In genomic region chr18:4007846-4008245, GRCh38 we compare ENCODE assay signal across 29 cellular contexts.
"Had no signal": no experiment of that assay in that cellular context is flagged by ENCODE, and none has a peak within 500 bp of the region (broad histone marks: within the 10 kb centered on the region; RNA-seq: fewer than 3 reads in every experiment).

No MANE protein-coding gene starts in this region.

- DNase-seq: colonic mucosa; cortex of kidney; dermis blood vessel endothelial cell; dorsolateral prefrontal cortex; effector CD4-positive, alpha-beta T cell; effector CD8-positive, alpha-beta T cell; effector memory CD4-positive, alpha-beta T cell; effector memory CD8-positive, alpha-beta T cell; endodermal cell; erythroblast; esophagus squamous epithelium; foreskin fibroblast; foreskin keratinocyte; foreskin melanocyte; gastrocnemius medialis; glutamatergic neuron; head of caudate nucleus; heart left ventricle; heart right ventricle had no signal

- H3K27ac ChIP-seq: colonic mucosa, coronary artery, epithelial cell of prostate, esophagus muscularis mucosa, esophagus squamous epithelium, foreskin keratinocyte, gastrocnemius medialis, gastroesophageal sphincter, heart left ventricle, heart right ventricle had no signal

- H3K9me3 Mint-ChIP-seq: dendritic cell treated with granulocyte-macrophage colony-stimulating factor and Interleukin-4, amounts not matched to agents 40 ng/mL and 50 ng/mL, for 4 days; effector memory CD8-positive, alpha-beta T cell; endodermal cell had no signal

- ATAC-seq: effector memory CD8-positive, alpha-beta T cell; esophagus mucosa; foreskin keratinocyte; gastrocnemius medialis; gastroesophageal sphincter; heart left ventricle had no signal

- H3K27ac Mint-ChIP-seq: dendritic cell treated with granulocyte-macrophage colony-stimulating factor and Interleukin-4, amounts not matched to agents 40 ng/mL and 50 ng/mL, for 4 days; effector memory CD8-positive, alpha-beta T cell; endodermal cell had no signal

- H3K4me3 ChIP-seq: colonic mucosa, coronary artery, dorsolateral prefrontal cortex, esophagus muscularis mucosa, esophagus squamous epithelium, gastrocnemius medialis, gastroesophageal sphincter, heart left ventricle, heart right ventricle had no signal

- H3K4me1 ChIP-seq: colonic mucosa, esophagus muscularis mucosa, esophagus squamous epithelium, gastrocnemius medialis, gastroesophageal sphincter, heart left ventricle had no signal

- FAIRE-seq: colon, endometrium, endothelial cell of umbilical vein, frontal cortex had no signal

- H3K9me3 ChIP-seq: colonic mucosa, esophagus muscularis mucosa, esophagus squamous epithelium, gastrocnemius medialis, gastroesophageal sphincter, heart left ventricle, heart right ventricle had no signal

- H3K27me3 ChIP-seq: colonic mucosa, dorsolateral prefrontal cortex, esophagus squamous epithelium, foreskin keratinocyte, gastrocnemius medialis, heart left ventricle, heart right ventricle had no signal

- H3K4me3 Mint-ChIP-seq: dendritic cell treated with granulocyte-macrophage colony-stimulating factor and Interleukin-4, amounts not matched to agents 40 ng/mL and 50 ng/mL, for 4 days; effector memory CD8-positive, alpha-beta T cell; endodermal cell had no signal

- H3K36me3 ChIP-seq: colonic mucosa, esophagus muscularis mucosa, esophagus squamous epithelium, gastrocnemius medialis, gastroesophageal sphincter, heart left ventricle, heart right ventricle had no signal
